ENCODE assay signal across 8 cellular contexts in the genomic region with DNA sequence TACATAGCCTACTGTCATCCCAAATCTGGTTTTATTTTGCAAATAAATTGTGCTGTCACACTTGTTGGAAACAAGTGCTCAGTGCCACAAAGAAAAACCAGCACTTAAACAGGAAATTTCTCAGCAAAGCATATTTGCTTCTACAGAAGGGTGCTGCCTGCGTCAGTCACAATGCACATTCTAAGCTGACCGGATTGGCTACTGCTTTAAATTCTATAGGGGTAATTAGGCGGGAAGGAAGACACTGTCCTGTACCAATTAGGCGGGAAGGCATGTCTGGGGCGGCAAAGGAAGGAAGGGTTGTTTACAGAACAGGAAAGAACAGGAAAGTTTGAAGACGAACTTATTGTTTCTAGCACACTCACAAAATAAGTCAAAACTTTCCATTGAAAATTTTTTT. TPM values are rescaled to one million over a fixed set of nuclear protein-coding genes. Genes with fewer than 3 reads are reported as not detected.
DNase-seq lines count a peak whose midpoint lies in the region; ATAC-seq, FAIRE-seq and TF ChIP-seq lines count a peak whose summit lies in the region.

No MANE protein-coding gene starts in this region.

- ATAC-seq in HG03439 (IDR thresholded peaks at IDR 0.05; ENCODE audit: unreplicated experiment): peak; percentile 40
- peak; percentile 20 for ATAC-seq in foreskin keratinocyte

- no peak for TF ChIP-seq CTCF in foreskin keratinocyte (conservative IDR thresholded peaks at IDR 0.05)

- DNase-seq in activated CD8-positive, alpha-beta memory T cell treated with anti-CD3 and anti-CD28 coated beads, Interleukin-2, amount 50 U/mL, for 48 hours: peak; percentile 71
- DNase-seq in foreskin keratinocyte (peak in 1 of 2 donors; percentile 41), iPS-NIHi7 (ENCODE audit: extremely low spot score) (no peak), urothelium cell line (ENCODE audit: low spot score) (no peak), NCI-H187 treated with DMSO at 0.1 percent for 48 hours (lab: John Stamatoyannopoulos, UW) (no peak)
- DNase-seq in stimulated activated CD4-positive, alpha-beta T cell treated with anti-CD3 and anti-CD28 coated beads, TNF-alpha, amount 100 ng/mL, for 48 hours (ENCODE audit: low read depth in 3 of 3): peak in 2 of 3 donors; percentile 41 to 69

- H3K27me3 ChIP-seq in foreskin keratinocyte: no peaks in the 10 kb centered on the region

- H3K27ac ChIP-seq in foreskin keratinocyte: peak overlapping the region; percentile 28

- no peak for FAIRE-seq in urothelium cell line (lab: Jason Lieb, UNC)

- peaks cover 34% of the 10 kb centered on the region for H3K4me1 ChIP-seq in foreskin keratinocyte

- TF ChIP-seq POLR2A in GM18526 (IDR thresholded peaks at IDR 0.05; ENCODE audit: extremely low read depth, insufficient read length): peak; percentile 35

RNA-seq across cellular contexts. Expression of gene IFI16, which starts 2.8 kb away (rescaled TPM):
- total RNA-seq in foreskin keratinocyte: 97.6 and 100.0 TPM in 2 replicates
- polyA plus RNA-seq in foreskin keratinocyte: 112 and 114 TPM in 2 replicates

Comparison
In these comparisons a context has a peak if more than half of its experiments do, and no peak if none do; other contexts are left out.
1. DNase-seq: peak in activated CD8-positive, alpha-beta memory T cell treated with anti-CD3 and anti-CD28 coated beads, Interleukin-2, amount 50 U/mL, for 48 hours (single experiment) and stimulated activated CD4-positive, alpha-beta T cell treated with anti-CD3 and anti-CD28 coated beads, TNF-alpha, amount 100 ng/mL, for 48 hours (2 of 3); none in iPS-NIHi7 (single experiment), urothelium cell line (single experiment) and NCI-H187 treated with DMSO at 0.1 percent for 48 hours (single experiment).